In the genomic region with DNA sequence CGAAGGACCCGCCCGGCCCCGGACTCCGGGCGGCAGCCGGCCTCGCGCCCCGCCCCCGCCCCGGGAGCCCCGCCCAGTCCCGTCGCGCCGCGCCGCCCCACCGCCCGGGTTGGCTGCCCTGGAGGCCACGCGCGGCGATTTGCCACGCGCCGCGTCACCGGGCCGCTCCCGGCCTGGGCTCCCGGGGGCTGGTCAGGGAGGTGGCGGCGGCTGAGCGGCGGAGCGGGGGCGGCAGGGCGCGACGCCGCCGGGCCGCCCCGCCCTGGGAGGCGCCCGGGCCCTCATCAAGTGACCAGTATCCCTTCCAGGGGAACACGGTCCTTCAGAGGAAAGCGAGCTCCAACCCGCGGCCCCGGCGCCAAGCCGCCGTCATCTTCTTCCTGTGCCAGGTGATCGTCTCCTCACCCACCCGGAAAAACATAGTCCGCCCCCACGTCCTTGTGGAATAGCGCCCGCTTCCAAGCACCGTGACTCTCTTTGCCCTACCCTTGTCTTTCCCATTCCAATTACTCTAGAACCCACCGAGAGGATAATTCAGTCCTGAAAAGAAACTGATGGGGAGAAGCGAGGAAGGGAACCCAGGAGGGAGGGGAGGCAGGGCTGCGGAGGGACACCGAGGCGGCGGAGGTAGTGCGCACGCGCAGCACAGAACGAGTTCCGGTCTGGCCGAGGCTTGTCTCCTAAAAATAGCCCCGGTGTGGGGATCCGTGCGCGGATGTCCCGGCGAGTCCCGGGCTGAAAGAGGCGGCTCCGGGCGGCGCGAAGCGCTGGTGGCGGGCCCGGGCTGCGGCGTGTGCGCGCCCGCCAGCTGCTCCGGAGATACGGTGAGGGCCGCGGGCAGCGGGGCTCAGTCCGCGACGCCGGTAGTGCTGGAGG, we compare ENCODE assay signal across 8 cellular contexts. TPM values are rescaled to one million over a fixed set of nuclear protein-coding genes. Genes with fewer than 3 reads are reported as not detected.
DNase-seq lines count a peak whose midpoint lies in the region; ATAC-seq and TF ChIP-seq lines count a peak whose summit lies in the region.

A gene (plus strand): TSS at position 704 of the 876 bp plus-strand sequence. CDS start 67,136 bp downstream, outside the sequence.

- DNase-seq in DMS153 (lab: John Stamatoyannopoulos, UW) (peak; percentile 62), Peyer's patch (peak; percentile 88 to 97 (median 94)), esophagus muscularis mucosa (ENCODE audit: extremely low spot score) (peak; percentile 97)
- DNase-seq in Jurkat, Clone E6-1 (ENCODE audit: low read depth, low spot score): peak; percentile 91
- peak; percentile 90 to 93 for DNase-seq in activated T-cell treated with anti-CD3 and anti-CD28 coated beads, Interleukin-2, amount 50 U/mL, for 48 hours
- peak; percentile 78 to 83 for DNase-seq in stimulated activated CD8-positive, alpha-beta memory T cell treated with anti-CD3 and anti-CD28 coated beads, Interleukin-7, amount 100 ng/mL, for 1 hour (ENCODE audit: low read depth in 2 of 2)

- peak within 1 kb of the TSS; percentile 81 for H3K4me3 ChIP-seq in Jurkat, Clone E6-1 (ENCODE audit: low read length)
- peak within 1 kb of the TSS; percentile 77 to 94 (median 90) for H3K4me3 ChIP-seq in Peyer's patch
- peak within 1 kb of the TSS; percentile 73 to 94 (median 89) for H3K4me3 ChIP-seq in esophagus muscularis mucosa
- H3K4me3 ChIP-seq in muscle layer of colon (ENCODE audit: low read depth in 1 of 2, low read length in 2 of 2): peak within 1 kb of the TSS; percentile 75 to 93

- peak within 1 kb of the TSS; percentile 96 for H3K9ac ChIP-seq in muscle layer of colon (ENCODE audit: low read length)

- peak; percentile 46 for ATAC-seq in GM21619 (IDR thresholded peaks at IDR 0.05; ENCODE audit: unreplicated experiment)

- TF ChIP-seq CTCF in Peyer's patch (IDR thresholded peaks at IDR 0.05) (no peak), esophagus muscularis mucosa (IDR thresholded peaks at IDR 0.05) (no peak)

- no peak for TF ChIP-seq EP300 in esophagus muscularis mucosa (IDR thresholded peaks at IDR 0.05)

- intact Hi-C loops in esophagus muscularis mucosa (cut with DNase I): loop anchor here (5.0 to 10.0 kb wide), 3 partner anchors 58 to 161 kb away; no protein-coding TSS in a partner anchor

- peaks cover 0 to 15% (median 10%) of the 10 kb centered on the region in 4 donors for H3K4me1 ChIP-seq in Peyer's patch
- H3K4me1 ChIP-seq in esophagus muscularis mucosa: peaks cover 27 to 49% (median 46%) of the 10 kb centered on the region in 4 donors
- H3K4me1 ChIP-seq in muscle layer of colon (ENCODE audit: insufficient read depth, low read length): peaks cover 31% of the 10 kb centered on the region

- H3K36me3 ChIP-seq in Peyer's patch (no peaks in the 10 kb centered on the region), esophagus muscularis mucosa (no peaks in the 10 kb centered on the region), muscle layer of colon (ENCODE audit: insufficient read depth, low read length) (no peaks in the 10 kb centered on the region)

- TF ChIP-seq POLR2A in Peyer's patch (IDR thresholded peaks at IDR 0.05) (peak; percentile 80 to 88), esophagus muscularis mucosa (IDR thresholded peaks at IDR 0.05; ENCODE audit: low read depth) (peak; percentile 94)

- H3K27ac ChIP-seq in Peyer's patch (peak within 1 kb of the TSS; percentile 97 to 99 (median 98)), esophagus muscularis mucosa (replicated peaks in 1 of 4) (peak within 1 kb of the TSS; percentile 97 to 99 (median 99)), muscle layer of colon (ENCODE audit: low read depth, low read length) (peak within 1 kb of the TSS; percentile 98)

- under 1% methylated on average over 36 of the region's 104 CpGs for WGBS in esophagus muscularis mucosa

- H3K27me3 ChIP-seq in Peyer's patch (no peaks in the 10 kb centered on the region), esophagus muscularis mucosa (no peaks in the 10 kb centered on the region), muscle layer of colon (ENCODE audit: control insufficient read depth in 1 of 2, insufficient read depth in 2 of 2, low read length in 2 of 2) (no peaks in the 10 kb centered on the region)

- H3K9me3 ChIP-seq in Peyer's patch (no peaks in the 10 kb centered on the region), esophagus muscularis mucosa (no peaks in the 10 kb centered on the region), muscle layer of colon (ENCODE audit: low read length) (no peaks in the 10 kb centered on the region)

RNA-seq across cellular contexts. Expression of the gene that starts here (rescaled TPM):
- polyA plus RNA-seq in Jurkat, Clone E6-1 (2012; ENCODE audit: insufficient read depth, insufficient read length): 18.8 TPM
- total RNA-seq in Peyer's patch (10 to 100 TPM; 34.1 to 94.1 (median 41.4) TPM), esophagus muscularis mucosa (10 to 100 TPM; 63.1 to 76.7 (median 73.3) TPM)

Comparison
In these comparisons a context has a peak if more than half of its experiments do, and no peak if none do; other contexts are left out.
1. Peak in every context shown above with its lines: DNase-seq, ATAC-seq, H3K4me3 ChIP-seq and H3K27ac ChIP-seq.